ENCODE assay signal across 8 cellular contexts in genomic region chr6:35294308-35294945, GRCh38. TPM values are rescaled to one million over a fixed set of nuclear protein-coding genes. Genes with fewer than 3 reads are reported as not detected.
DNase-seq lines count a peak whose midpoint lies in the region; ATAC-seq and TF ChIP-seq lines count a peak whose summit lies in the region.

No MANE protein-coding gene starts in this region.

- POLR2A ChIA-PET in CD4-positive, alpha-beta memory T cell (lab: Charles Lee; ENCODE audit: partially characterized antibody), result interaction anchor here (1.1 to 7.3 kb wide), 3 partner anchors 10 to 174 kb away, joined by 3 to 59 read pairs (median 9); partner anchors contain the start of gene RPL10A
- POLR2A ChIA-PET in Panc1 (lab: Charles Lee), result no interaction called here

- in situ Hi-C loops in Panc1 (cut with HindIII; ENCODE audit: low pct_unique_long_range_greater_than_20kb, low sequenced_read_pairs), result no loop called here

- TF ChIP-seq POLR2A in adrenal gland (IDR thresholded peaks at IDR 0.05), result no peak

- peak overlapping the region in 4 of 8 donors; percentile 13 to 76 (median 28) for H3K4me3 Mint-ChIP-seq in CD4-positive, alpha-beta memory T cell
- no peak overlapping the region for H3K4me3 Mint-ChIP-seq in HFFc6

- no peaks in the 10 kb centered on the region for H3K27me3 ChIP-seq in CD4-positive, alpha-beta memory T cell (ENCODE audit: insufficient read depth, low read length)
- H3K27me3 ChIP-seq in Panc1 (ENCODE audit: control insufficient read depth, insufficient read depth, low read length) (no peaks in the 10 kb centered on the region), adrenal gland (no peaks in the 10 kb centered on the region)

- ATAC-seq in Panc1, result peak; percentile 77
- ATAC-seq in GM21447 (IDR thresholded peaks at IDR 0.05; ENCODE audit: unreplicated experiment), result no peak
- ATAC-seq in HG03432 (IDR thresholded peaks at IDR 0.05; ENCODE audit: unreplicated experiment), result no peak

- peaks cover 21 to 73% of the 10 kb centered on the region in 2 donors for H3K36me3 Mint-ChIP-seq in CD4-positive, alpha-beta memory T cell
- peaks cover 13% of the 10 kb centered on the region; the same call in 1 of the 2 replicates for H3K36me3 Mint-ChIP-seq in HFFc6 (ENCODE audit: low read depth)

- peak; percentile 81 for TF ChIP-seq CTCF in HFFc6 (IDR thresholded peaks at IDR 0.05)
- TF ChIP-seq CTCF in Panc1 (IDR thresholded peaks at IDR 0.05), result peak; percentile 88
- TF ChIP-seq CTCF in adrenal gland (IDR thresholded peaks at IDR 0.05), result peak; percentile 31 to 67 (median 62)

- intact Hi-C loops in CD4-positive, alpha-beta memory T cell (cut with micrococcal nuclease), result loop anchor here (1.0 kb wide), 1 partner anchor 258 kb away; no protein-coding TSS in a partner anchor
- intact Hi-C loops in Panc1 (cut with micrococcal nuclease; ENCODE audit: unreplicated experiment), result loop anchor here (1.0 kb wide), 1 partner anchor 155 kb away; no protein-coding TSS in a partner anchor
- intact Hi-C loops in adrenal gland (cut with DNase I), result no loop called here

- H3K9me3 ChIP-seq in CD4-positive, alpha-beta memory T cell (ENCODE audit: control insufficient read depth in 1 of 2, low read length in 2 of 2), result no peaks in the 10 kb centered on the region
- H3K9me3 ChIP-seq in Panc1 (ENCODE audit: control insufficient read depth, insufficient read depth, low read depth, low read length) (no peaks in the 10 kb centered on the region), adrenal gland (replicated peaks in 1 of 3) (no peaks in the 10 kb centered on the region)

- peaks cover 14% of the 10 kb centered on the region for H3K4me1 ChIP-seq in CD4-positive, alpha-beta memory T cell (ENCODE audit: insufficient read depth, low read length)
- no peaks in the 10 kb centered on the region for H3K4me1 ChIP-seq in Panc1 (ENCODE audit: control insufficient read depth, insufficient read depth, low read length)
- H3K4me1 ChIP-seq in adrenal gland (replicated peaks in 1 of 2), result peaks cover 0 to 6% of the 10 kb centered on the region in 2 donors

- peaks cover 34% of the 10 kb centered on the region for H3K36me3 ChIP-seq in CD4-positive, alpha-beta memory T cell (ENCODE audit: insufficient read depth, low read length)
- peaks cover 2% of the 10 kb centered on the region; the same call in 1 of the 2 replicates for H3K36me3 ChIP-seq in Panc1 (ENCODE audit: control insufficient read depth, insufficient read depth, low read length)
- H3K36me3 ChIP-seq in adrenal gland (replicated peaks in 1 of 2), result peaks cover 0 to 63% of the 10 kb centered on the region in 2 donors

- WGBS in adrenal gland, 4 donors, result 59 to 64% (median 63%) methylated on average over 10 of the region's 10 CpGs

- peak overlapping the region; percentile 57 to 85 (median 67) for H3K27ac Mint-ChIP-seq in CD4-positive, alpha-beta memory T cell
- H3K27ac Mint-ChIP-seq in HFFc6, result no peak overlapping the region

- no peaks in the 10 kb centered on the region for H3K9me3 Mint-ChIP-seq in CD4-positive, alpha-beta memory T cell
- no peaks in the 10 kb centered on the region for H3K9me3 Mint-ChIP-seq in HFFc6

- peak; percentile 49 to 61 (median 55) for DNase-seq in CD4-positive, alpha-beta memory T cell
- DNase-seq in HFFc6 (peak; percentile 23), Panc1 (ENCODE audit: low read depth, low spot score) (no peak), adrenal gland (peak in 4 of 7 donors; percentile 44 to 67 (median 48)), iPS DF 19.7 (ENCODE audit: low read depth, low spot score) (peak; percentile 73)
- DNase-seq in stimulated activated CD4-positive, alpha-beta T cell treated with anti-CD3 and anti-CD28 coated beads, Interleukin-4, amount 100 ng/mL, for 24 hours, result peak; percentile 59

- no TSS peak for BruUV-seq in Panc1 (replicated peaks; lab: Mats Ljungman, UMichigan)

- peaks cover 7 to 23% (median 16%) of the 10 kb centered on the region in 4 donors for H3K4me1 Mint-ChIP-seq in CD4-positive, alpha-beta memory T cell
- H3K4me1 Mint-ChIP-seq in HFFc6 (ENCODE audit: low read depth), result peaks cover 12% of the 10 kb centered on the region

- no peak overlapping the region for H3K27ac ChIP-seq in CD4-positive, alpha-beta memory T cell (ENCODE audit: low read depth, low read length)
- H3K27ac ChIP-seq in Panc1 (ENCODE audit: low read length), result no peak overlapping the region
- no peak overlapping the region for H3K27ac ChIP-seq in adrenal gland

- H3K27me3 Mint-ChIP-seq in CD4-positive, alpha-beta memory T cell, result no peaks in the 10 kb centered on the region
- H3K27me3 Mint-ChIP-seq in HFFc6 (ENCODE audit: insufficient read depth), result peaks cover 2% of the 10 kb centered on the region

- CTCF ChIA-PET in CD4-positive, alpha-beta memory T cell (lab: Charles Lee; ENCODE audit: partially characterized antibody), result interaction anchor here (0.6 to 13.8 kb wide), 21 partner anchors 9 to 445 kb away, joined by 3 to 429 read pairs (median 5); partner anchors contain the start of genes ARMC12, FANCE and RPL10A
- CTCF ChIA-PET in Panc1 (lab: Charles Lee), result interaction anchor here (1.0 kb wide), 1 partner anchor 155 kb away, joined by 5 read pairs; no protein-coding TSS in a partner anchor

- H3K4me3 ChIP-seq in CD4-positive, alpha-beta memory T cell (ENCODE audit: low read length in 2 of 2), result no peak overlapping the region
- H3K4me3 ChIP-seq in Panc1 (ENCODE audit: low read depth in 2 of 2, low read length in 2 of 2), result no peak overlapping the region
- no peak overlapping the region for H3K4me3 ChIP-seq in adrenal gland

RNA-seq across cellular contexts. Expression of gene DEF6, which starts 3.2 kb away (rescaled TPM):
- 100 to 1,000 TPM; 231 to 236 TPM for total RNA-seq in CD4-positive, alpha-beta memory T cell
- polyA plus RNA-seq in CD4-positive, alpha-beta memory T cell, result 100 to 1,000 TPM in 1 of 2 donors, 10 to 100 TPM in 1; 77.3 to 171 TPM
- total RNA-seq in HFFc6 (2021; fragmentation: NEBNext Ultra II Directional; extraction: Animal tissue kit (Norgen Biotek cat#: 25700)), result 1 to 10 TPM; 2.8 to 4.8 (median 3.6) TPM
- total RNA-seq in Panc1 (2021; ENCODE audit: unreplicated experiment) (0.59 TPM), adrenal gland (10 to 100 TPM in 1 of 8 donors, 1 to 10 TPM in 7; 2.3 to 11.5 (median 6.1) TPM)
- not detected for polyA plus RNA-seq in Panc1 (2012; ENCODE audit: insufficient read length)
- 10 to 100 TPM in 2 of 3 donors, 1 to 10 TPM in 1; 1.6 to 26.1 (median 21.3) TPM for polyA plus RNA-seq in adrenal gland

RNA-seq across cellular contexts. Expression of gene ZNF76, which starts 34.9 kb away (rescaled TPM):
- 100 to 1,000 TPM in 1 of 2 experiments, 10 to 100 TPM in 1; 97.5 to 106 TPM for total RNA-seq in CD4-positive, alpha-beta memory T cell
- polyA plus RNA-seq in CD4-positive, alpha-beta memory T cell, result 10 to 100 TPM; 26.3 to 31.5 TPM
- 10 to 100 TPM; 12.7 to 17.1 (median 16.4) TPM for total RNA-seq in HFFc6 (2021; fragmentation: NEBNext Ultra II Directional; extraction: Animal tissue kit (Norgen Biotek cat#: 25700))
- 41.5 TPM for total RNA-seq in Panc1 (2021; ENCODE audit: unreplicated experiment)
- 43.6 TPM for polyA plus RNA-seq in Panc1 (2012; ENCODE audit: insufficient read length)
- 10 to 100 TPM; 26.1 to 74.0 (median 45.2) TPM for total RNA-seq in adrenal gland
- polyA plus RNA-seq in adrenal gland, result 100 to 1,000 TPM in 2 of 3 donors, 10 to 100 TPM in 1; 25.3 to 185 (median 100) TPM

RNA-seq across cellular contexts. Expression of gene PPARD, which starts 47.9 kb away (rescaled TPM):
- 10 to 100 TPM; 37.2 to 38.7 TPM for total RNA-seq in CD4-positive, alpha-beta memory T cell
- polyA plus RNA-seq in CD4-positive, alpha-beta memory T cell, result 10 to 100 TPM in 1 of 2 donors, 1 to 10 TPM in 1; 2.6 to 10.7 TPM
- total RNA-seq in HFFc6 (2021; fragmentation: NEBNext Ultra II Directional; extraction: Animal tissue kit (Norgen Biotek cat#: 25700)), result 10 to 100 TPM; 39.0 to 46.4 (median 41.2) TPM
- total RNA-seq in Panc1 (2021; ENCODE audit: unreplicated experiment) (14.4 TPM), adrenal gland (10 to 100 TPM; 14.9 to 32.9 (median 21.6) TPM)
- 17.8 TPM for polyA plus RNA-seq in Panc1 (2012; ENCODE audit: insufficient read length)
- polyA plus RNA-seq in adrenal gland, result 10 to 100 TPM; 15.3 to 39.8 (median 29.5) TPM

Comparison
In these comparisons a context has a peak if more than half of its experiments do, and no peak if none do; other contexts are left out.
1. RNA of gene DEF6, which starts 3.2 kb away (total RNA-seq): 231 to 236 TPM in CD4-positive, alpha-beta memory T cell; 2.3 to 11.5 TPM in adrenal gland, 2.8 to 4.8 TPM in HFFc6 and 0.59 TPM in Panc1 (single experiment); every median in the first group is over 10 times any median in the second.
2. intact Hi-C loops: an anchor here in CD4-positive, alpha-beta memory T cell (1.0 kb wide) and Panc1 (1.0 kb wide); none called in adrenal gland.
3. Peak in every context shown above with its lines, with median percentiles within 50 percentile points of each other: CTCF ChIP-seq.